14 cellular contexts compared by ENCODE assay signal in the genomic region with DNA sequence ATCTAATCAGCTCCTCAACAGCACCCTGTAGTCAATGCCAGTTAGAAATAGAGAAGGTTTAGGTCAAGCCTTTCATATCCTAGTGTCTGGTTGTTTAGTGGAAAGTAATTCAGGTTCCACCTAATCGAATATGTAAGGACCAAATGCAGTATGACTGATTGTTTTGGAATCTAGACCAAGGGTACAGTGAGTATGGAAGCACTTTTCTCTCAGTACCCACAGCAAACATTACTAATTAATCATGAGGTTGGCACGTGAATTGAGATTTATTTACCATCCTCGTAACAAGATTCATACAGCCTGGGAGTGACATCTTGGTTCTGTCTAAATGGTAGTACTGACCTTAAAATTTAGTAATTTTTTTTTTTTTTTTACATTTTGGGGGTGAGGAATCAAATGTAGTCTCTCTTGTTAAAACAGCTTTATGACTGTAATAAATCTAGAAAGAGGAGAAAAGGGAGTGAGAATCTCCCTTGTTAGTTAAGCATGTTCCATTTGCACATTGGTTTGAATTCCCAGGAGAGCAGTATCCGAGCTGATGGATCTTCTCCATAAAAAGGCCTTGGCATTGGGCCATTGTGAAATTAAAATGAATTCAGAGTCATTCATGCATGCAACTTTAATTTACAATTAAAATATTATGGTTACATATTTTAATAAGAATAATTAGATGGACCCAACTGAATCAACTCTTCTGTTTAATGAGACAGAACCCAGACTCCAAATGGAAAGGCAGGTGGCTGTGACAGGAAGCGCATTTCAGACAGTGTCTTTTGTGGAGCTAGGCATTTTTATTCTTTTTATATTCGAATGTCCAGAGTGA. TPM values are rescaled to one million over a fixed set of nuclear protein-coding genes. Genes with fewer than 3 reads are reported as not detected.
DNase-seq lines count a peak whose midpoint lies in the region; ATAC-seq and TF ChIP-seq lines count a peak whose summit lies in the region.
"Had no signal": no experiment of that assay in that cellular context is flagged by ENCODE, and none has a peak within 500 bp of the region (broad histone marks: within the 10 kb centered on the region; RNA-seq: fewer than 3 reads in every experiment).

No MANE protein-coding gene starts in this region.

- peaks cover 11% of the 10 kb centered on the region for H3K4me1 Mint-ChIP-seq in endodermal cell
- H3K4me1 Mint-ChIP-seq: activated naive CD4-positive, alpha-beta T cell treated with anti-CD3 and anti-CD28 coated beads, Interleukin-2, amount 50 U/mL, for 24 hours had no signal

- H3K9me3 Mint-ChIP-seq in activated naive CD4-positive, alpha-beta T cell treated with anti-CD3 and anti-CD28 coated beads, Interleukin-2, amount 50 U/mL, for 72 hours: no peaks in the 10 kb centered on the region
- peaks cover 1% of the 10 kb centered on the region for H3K9me3 Mint-ChIP-seq in endodermal cell
- H3K9me3 Mint-ChIP-seq: activated naive CD4-positive, alpha-beta T cell treated with anti-CD3 and anti-CD28 coated beads, Interleukin-2, amount 50 U/mL, for 24 hours had no signal

- H3K4me2 ChIP-seq in hepatocyte: peak overlapping the region; percentile 31

- H3K9me3 ChIP-seq in hepatocyte (ENCODE audit: low read depth) (no peaks in the 10 kb centered on the region), left ventricle myocardium inferior (replicated peaks) (no peaks in the 10 kb centered on the region), endodermal cell (ENCODE audit: control insufficient read depth, low read length) (no peaks in the 10 kb centered on the region)

- in situ Hi-C loops in Caki2 (cut with HindIII; ENCODE audit: low pct_unique_long_range_greater_than_20kb, low sequenced_read_pairs): no loop called here

- no peaks in the 10 kb centered on the region for H3K9me2 ChIP-seq in hepatocyte (replicated peaks; ENCODE audit: insufficient read depth)

- H3K27ac Mint-ChIP-seq in activated naive CD4-positive, alpha-beta T cell treated with anti-CD3 and anti-CD28 coated beads, Interleukin-2, amount 50 U/mL, for 72 hours: no peak overlapping the region
- no peak overlapping the region for H3K27ac Mint-ChIP-seq in endodermal cell
- H3K27ac Mint-ChIP-seq: activated naive CD4-positive, alpha-beta T cell treated with anti-CD3 and anti-CD28 coated beads, Interleukin-2, amount 50 U/mL, for 24 hours; progenitor cell of endocrine pancreas had no signal

- H3K79me2 ChIP-seq in hepatocyte: no peaks in the 10 kb centered on the region

- ATAC-seq in activated naive CD4-positive, alpha-beta T cell treated with anti-CD3 and anti-CD28 coated beads, Interleukin-2, amount 50 U/mL, for 72 hours: no peak
- ATAC-seq: HCT116 had no signal

- TF ChIP-seq CTCF in hepatocyte (IDR thresholded peaks at IDR 0.05; ENCODE audit: poor library complexity): no peak
- no peak for TF ChIP-seq CTCF in left ventricle myocardium inferior (IDR thresholded peaks at IDR 0.05; ENCODE audit: borderline replicate concordance)
- no peak for TF ChIP-seq CTCF in endodermal cell (conservative IDR thresholded peaks at IDR 0.05)

- H3K27me3 ChIP-seq in hepatocyte (no peaks in the 10 kb centered on the region), left ventricle myocardium inferior (ENCODE audit: low read depth) (peaks cover 33% of the 10 kb centered on the region), endodermal cell (ENCODE audit: control insufficient read depth, insufficient read depth, low read length, poor library complexity, severe bottlenecking) (no peaks in the 10 kb centered on the region)

- 90% methylated on average over 6 of the region's 6 CpGs for WGBS in hepatocyte (ENCODE audit: low lambda C conversion rate, missing lambda C conversion rate)
- WGBS in endodermal cell (ENCODE audit: insufficient coverage in 1 of 2, insufficient read length in 1 of 2), 2 experiments: 91 to 100% methylated on average over 2 to 6 of the region's 6 CpGs

- H3K27me3 Mint-ChIP-seq in endodermal cell (ENCODE audit: insufficient read depth): no peaks in the 10 kb centered on the region
- H3K27me3 Mint-ChIP-seq: activated naive CD4-positive, alpha-beta T cell treated with anti-CD3 and anti-CD28 coated beads, Interleukin-2, amount 50 U/mL, for 24 hours; progenitor cell of endocrine pancreas had no signal

- no peaks in the 10 kb centered on the region for H4K20me1 ChIP-seq in hepatocyte (ENCODE audit: insufficient read depth, poor library complexity, severe bottlenecking)

- H3K36me3 ChIP-seq in hepatocyte (replicated peaks; ENCODE audit: insufficient read depth, low read depth) (no peaks in the 10 kb centered on the region), left ventricle myocardium inferior (no peaks in the 10 kb centered on the region), endodermal cell (ENCODE audit: control insufficient read depth, insufficient read depth, low read length) (no peaks in the 10 kb centered on the region)

- H3K27ac ChIP-seq in hepatocyte (peak overlapping the region; percentile 69), left ventricle myocardium inferior (replicated peaks) (no peak overlapping the region), endodermal cell (ENCODE audit: low read depth, low read length) (no peak overlapping the region)

- H2AFZ ChIP-seq in hepatocyte: no peak overlapping the region

- H3K4me3 ChIP-seq in hepatocyte (no peak overlapping the region), left ventricle myocardium inferior (no peak overlapping the region), endodermal cell (ENCODE audit: low read length) (no peak overlapping the region)

- H3K36me3 Mint-ChIP-seq in activated naive CD4-positive, alpha-beta T cell treated with anti-CD3 and anti-CD28 coated beads, Interleukin-2, amount 50 U/mL, for 72 hours: peaks cover 5 to 9% of the 10 kb centered on the region in 2 donors
- H3K36me3 Mint-ChIP-seq in endodermal cell (ENCODE audit: low read depth): no peaks in the 10 kb centered on the region

- H3K9ac ChIP-seq in endodermal cell (ENCODE audit: extremely low read depth, low read length, poor library complexity, severe bottlenecking): no peak overlapping the region

- H3K4me1 ChIP-seq in hepatocyte (ENCODE audit: insufficient read depth) (no peaks in the 10 kb centered on the region), left ventricle myocardium inferior (no peaks in the 10 kb centered on the region), endodermal cell (ENCODE audit: control insufficient read depth, insufficient read depth, low read length) (peaks cover 7% of the 10 kb centered on the region)

- H3K4me3 Mint-ChIP-seq in endodermal cell: no peak overlapping the region
- H3K4me3 Mint-ChIP-seq: activated naive CD4-positive, alpha-beta T cell treated with anti-CD3 and anti-CD28 coated beads, Interleukin-2, amount 50 U/mL, for 24 hours had no signal

- DNase-seq in Caki2 (ENCODE audit: low read depth) (peak; percentile 27), NCI-H1105 treated with DMSO at 0.1 percent for 48 hours (lab: John Stamatoyannopoulos, UW) (peak; percentile 99), NCI-H748 treated with DMSO at 0.1 percent for 48 hours (lab: John Stamatoyannopoulos, UW) (peak; percentile 74), hepatocyte (ENCODE audit: low spot score) (no peak), SK-N-DZ (ENCODE audit: low spot score) (no peak), left ventricle myocardium inferior (no peak), endodermal cell (no peak)
- DNase-seq in activated naive CD4-positive, alpha-beta T cell treated with anti-CD3 and anti-CD28 coated beads, Interleukin-2, amount 50 U/mL, for 72 hours (ENCODE audit: low spot score in 2 of 2): no peak
- DNase-seq: DND-41; NCI-H226; stimulated activated CD4-positive, alpha-beta T cell treated with anti-CD3 and anti-CD28 coated beads, Interleukin-2, amount 100 ng/mL, for 24 hours had no signal

- intact Hi-C loops in left ventricle myocardium inferior (cut with micrococcal nuclease): no loop called here

RNA-seq across cellular contexts. Expression of a gene that starts 57.5 kb away (rescaled TPM):
- total RNA-seq in Caki2 (2014; rRNA removed; shearing (Covaris generic); ENCODE audit: low replicate concordance): 17.9 and 24.4 TPM in 2 replicates
- total RNA-seq in hepatocyte (6.3 and 8.2 TPM in 2 replicates), left ventricle myocardium inferior (1.1 TPM), endodermal cell (10 to 100 TPM; 13.2 to 19.3 TPM)
- 5.4 and 6.1 TPM in 2 replicates for polyA plus RNA-seq in hepatocyte
- polyA plus RNA-seq in SK-N-DZ (2014; cell fraction: cytosol; rRNA removed): 1.2 and 3.1 TPM in 2 replicates
- polyA plus RNA-seq in SK-N-DZ (2014; cell fraction: nucleus; rRNA removed): 1.6 TPM in 2 replicates
- 10 to 100 TPM; 19.9 to 44.6 TPM for total RNA-seq in activated naive CD4-positive, alpha-beta T cell treated with anti-CD3 and anti-CD28 coated beads, Interleukin-2, amount 50 U/mL, for 72 hours
- 10.7 TPM for polyA plus RNA-seq in endodermal cell (2013, experiment 1 of 2)
- 10.8 TPM for polyA plus RNA-seq in endodermal cell (2013, experiment 2 of 2)

Comparison
In these comparisons a context has a peak if more than half of its experiments do, and no peak if none do; other contexts are left out.
1. DNase-seq: peak in Caki2 (single experiment), NCI-H1105 treated with DMSO at 0.1 percent for 48 hours (single experiment) and NCI-H748 treated with DMSO at 0.1 percent for 48 hours (single experiment); none in hepatocyte (single experiment), SK-N-DZ (single experiment), activated naive CD4-positive, alpha-beta T cell treated with anti-CD3 and anti-CD28 coated beads, Interleukin-2, amount 50 U/mL, for 72 hours (0 of 2), left ventricle myocardium inferior (single experiment) and endodermal cell (single experiment).